Comparison of ENCODE assay signal across 18 cellular contexts in the genomic region with DNA sequence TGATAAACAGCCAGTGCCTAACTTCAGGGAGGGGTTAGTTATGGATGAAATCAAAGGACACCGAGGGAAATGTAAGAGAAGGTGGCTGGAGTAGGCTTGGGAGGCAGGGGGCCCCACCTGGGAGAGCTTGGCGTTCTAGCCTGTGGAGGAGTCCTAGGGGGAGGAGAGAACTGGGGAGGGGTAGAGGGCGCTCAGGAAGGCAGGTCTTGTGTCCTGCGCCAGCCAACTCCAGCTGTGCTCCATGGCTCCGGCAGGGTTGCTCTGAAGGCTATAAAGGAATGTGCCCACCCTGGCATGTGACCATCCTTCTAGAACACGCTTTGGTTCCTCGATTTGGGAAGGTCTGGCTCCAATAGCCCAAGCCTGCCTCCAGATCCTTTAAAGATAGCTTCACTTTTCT.
DNase-seq lines count a peak whose midpoint lies in the region; ATAC-seq, FAIRE-seq and TF ChIP-seq lines count a peak whose summit lies in the region.
"Had no signal": no experiment of that assay in that cellular context is flagged by ENCODE, and none has a peak within 500 bp of the region (broad histone marks: within the 10 kb centered on the region; RNA-seq: fewer than 3 reads in every experiment).

No MANE protein-coding gene starts in this region.

- H3K27me3 ChIP-seq in mesendoderm (ENCODE audit: insufficient read depth, low read length, poor library complexity) (no peaks in the 10 kb centered on the region), PC-3 (ENCODE audit: low read length) (peaks cover 58% of the 10 kb centered on the region)

- intact Hi-C loops in activated CD4-positive, alpha-beta T cell treated with anti-CD3 and anti-CD28 coated beads, Interleukin-2, amount 10 ng/mL, durations not matched to agents 24 days and 14 days (cut with micrococcal nuclease) = no loop called here
- intact Hi-C loops in left cardiac atrium (cut with DNase I) (no loop called here), PC-3 (cut with micrococcal nuclease) (no loop called here)

- no peaks in the 10 kb centered on the region for H3K9me2 ChIP-seq in PC-3 (replicated peaks; ENCODE audit: low read length)

- no peaks in the 10 kb centered on the region for H3F3A ChIP-seq in PC-3 (ENCODE audit: low read length, unreplicated experiment)

- POLR2A ChIA-PET in PC-3 (lab: Charles Lee; ENCODE audit: unreplicated experiment) = no interaction called here

- no peak for TF ChIP-seq CTCF in neural crest cell (conservative IDR thresholded peaks at IDR 0.05)
- TF ChIP-seq CTCF in PC-3 (conservative IDR thresholded peaks at IDR 0.05; ENCODE audit: low read depth, low read length) = no peak

- H3K9me3 Mint-ChIP-seq in activated CD4-positive, alpha-beta T cell treated with anti-CD3 and anti-CD28 coated beads, Interleukin-2, amount 10 ng/mL, durations not matched to agents 24 days and 14 days = no peaks in the 10 kb centered on the region
- H3K9me3 Mint-ChIP-seq in neural crest cell = peaks cover 4% of the 10 kb centered on the region
- peaks cover 3% of the 10 kb centered on the region for H3K9me3 Mint-ChIP-seq in activated CD8-positive, alpha-beta memory T cell treated with anti-CD3 and anti-CD28 coated beads, Interleukin-2, amount 10 ng/mL, durations not matched to agents 7 days and 5 days (ENCODE audit: low read depth)
- H3K9me3 Mint-ChIP-seq: CD4-positive, alpha-beta T cell had no signal

- FAIRE-seq in urothelium cell line (lab: Jason Lieb, UNC) = peak; percentile 20
- FAIRE-seq: A549, D721Med had no signal

- no peak overlapping the region for H2BK15ac ChIP-seq in mesendoderm (replicated peaks; ENCODE audit: low read depth)

- H3K4me1 ChIP-seq in mesendoderm (ENCODE audit: control insufficient read depth, low read depth, low read length) (peaks cover 4% of the 10 kb centered on the region), PC-3 (ENCODE audit: insufficient read depth, low read length) (peaks cover 9% of the 10 kb centered on the region; the same call in 1 of the 2 replicates)
- H3K4me1 ChIP-seq: A549, Caco-2 had no signal

- DNase-seq in activated CD4-positive, alpha-beta T cell treated with anti-CD3 and anti-CD28 coated beads, Interleukin-2, amount 10 ng/mL, durations not matched to agents 24 days and 14 days = peak; percentile 26
- no peak for DNase-seq in activated CD4-positive, alpha-beta T cell treated with anti-CD3 and anti-CD28 coated beads for 1 hour
- peak; percentile 1 for DNase-seq in mesendoderm
- DNase-seq in neural crest cell (ENCODE audit: low read depth, low spot score) = no peak
- no peak for DNase-seq in urothelium cell line (ENCODE audit: low spot score)
- DNase-seq in left cardiac atrium = no peak
- DNase-seq in activated CD8-positive, alpha-beta memory T cell treated with anti-CD3 and anti-CD28 coated beads, Interleukin-2, amount 10 ng/mL, durations not matched to agents 7 days and 5 days = no peak
- no peak for DNase-seq in PC-3
- DNase-seq: AML-193; Caco-2; CD4-positive, alpha-beta T cell; DMS79; GF-D8; HCEC 1CT had no signal

- H3K36me3 ChIP-seq in mesendoderm (ENCODE audit: control insufficient read depth, insufficient read depth, low read length) = no peaks in the 10 kb centered on the region
- no peaks in the 10 kb centered on the region for H3K36me3 ChIP-seq in PC-3 (ENCODE audit: low read depth, low read length)

- no peak overlapping the region for H2BK120ac ChIP-seq in mesendoderm (ENCODE audit: low read depth, low read length)

- H3K27me3 Mint-ChIP-seq in activated CD4-positive, alpha-beta T cell treated with anti-CD3 and anti-CD28 coated beads, Interleukin-2, amount 10 ng/mL, durations not matched to agents 24 days and 14 days = peaks cover 17% of the 10 kb centered on the region
- peaks cover 57% of the 10 kb centered on the region for H3K27me3 Mint-ChIP-seq in neural crest cell (ENCODE audit: low read depth)
- H3K27me3 Mint-ChIP-seq in activated CD8-positive, alpha-beta memory T cell treated with anti-CD3 and anti-CD28 coated beads, Interleukin-2, amount 10 ng/mL, durations not matched to agents 7 days and 5 days = peaks cover 24% of the 10 kb centered on the region

- no peak overlapping the region for H2AFZ ChIP-seq in PC-3 (ENCODE audit: low read length)

- CTCF ChIA-PET in activated CD8-positive, alpha-beta memory T cell treated with anti-CD3 and anti-CD28 coated beads, Interleukin-2, amount 10 ng/mL, durations not matched to agents 7 days and 5 days (lab: Charles Lee) = no interaction called here
- CTCF ChIA-PET in PC-3 (lab: Charles Lee) = no interaction called here

- no peak overlapping the region for H2BK5ac ChIP-seq in mesendoderm (ENCODE audit: low read length)

- H3K36me3 Mint-ChIP-seq in activated CD4-positive, alpha-beta T cell treated with anti-CD3 and anti-CD28 coated beads, Interleukin-2, amount 10 ng/mL, durations not matched to agents 24 days and 14 days (ENCODE audit: low read depth) = no peaks in the 10 kb centered on the region
- H3K36me3 Mint-ChIP-seq in neural crest cell (ENCODE audit: low read depth) = peaks cover 2% of the 10 kb centered on the region
- no peaks in the 10 kb centered on the region for H3K36me3 Mint-ChIP-seq in activated CD8-positive, alpha-beta memory T cell treated with anti-CD3 and anti-CD28 coated beads, Interleukin-2, amount 10 ng/mL, durations not matched to agents 7 days and 5 days

- no peak overlapping the region for H3K27ac Mint-ChIP-seq in activated CD4-positive, alpha-beta T cell treated with anti-CD3 and anti-CD28 coated beads, Interleukin-2, amount 10 ng/mL, durations not matched to agents 24 days and 14 days
- H3K27ac Mint-ChIP-seq in neural crest cell (ENCODE audit: unreplicated experiment) = no peak overlapping the region
- H3K27ac Mint-ChIP-seq in activated CD8-positive, alpha-beta memory T cell treated with anti-CD3 and anti-CD28 coated beads, Interleukin-2, amount 10 ng/mL, durations not matched to agents 7 days and 5 days = no peak overlapping the region
- H3K27ac Mint-ChIP-seq: CD4-positive, alpha-beta T cell had no signal

- H4K8ac ChIP-seq in mesendoderm (ENCODE audit: low read depth, low read length) = no peak overlapping the region

- H3K9me3 ChIP-seq in PC-3 (ENCODE audit: low read length) = no peaks in the 10 kb centered on the region
- H3K9me3 ChIP-seq: A549, Caco-2 had no signal

- H3K4me3 ChIP-seq in mesendoderm (ENCODE audit: low read length) (no peak overlapping the region), PC-3 (ENCODE audit: low read length) (no peak overlapping the region)
- H3K4me3 ChIP-seq: A549 had no signal

- H3K18ac ChIP-seq in mesendoderm (ENCODE audit: low read length) = no peak overlapping the region

- H3K79me1 ChIP-seq in mesendoderm (ENCODE audit: low read length) = no peaks in the 10 kb centered on the region

- no peak overlapping the region for H3K4me3 Mint-ChIP-seq in activated CD4-positive, alpha-beta T cell treated with anti-CD3 and anti-CD28 coated beads, Interleukin-2, amount 10 ng/mL, durations not matched to agents 24 days and 14 days
- peak overlapping the region; percentile 73 for H3K4me3 Mint-ChIP-seq in neural crest cell
- H3K4me3 Mint-ChIP-seq in activated CD8-positive, alpha-beta memory T cell treated with anti-CD3 and anti-CD28 coated beads, Interleukin-2, amount 10 ng/mL, durations not matched to agents 7 days and 5 days = no peak overlapping the region
- H3K4me3 Mint-ChIP-seq: CD4-positive, alpha-beta T cell had no signal

- H4K5ac ChIP-seq in mesendoderm (ENCODE audit: low read length) = no peak overlapping the region

- H3K79me2 ChIP-seq in mesendoderm (ENCODE audit: control insufficient read depth, insufficient read depth, low read length) (no peaks in the 10 kb centered on the region), PC-3 (ENCODE audit: low read length) (no peaks in the 10 kb centered on the region)

- no TSS peak for BruUV-seq in PC-3 (replicated peaks; lab: Mats Ljungman, UMichigan)

- ATAC-seq in left cardiac atrium (no peak), PC-3 (no peak)
- ATAC-seq in activated CD8-positive, alpha-beta memory T cell treated with anti-CD3 and anti-CD28 coated beads, Interleukin-2, amount 10 ng/mL, durations not matched to agents 7 days and 5 days = no peak
- ATAC-seq: A549 had no signal

- WGBS in mesendoderm (ENCODE audit: extremely low coverage, insufficient coverage, low lambda C conversion rate) = no CpG with 5 or more reads among the region's 7 CpGs

- peaks cover 6% of the 10 kb centered on the region for H3K4me1 Mint-ChIP-seq in activated CD4-positive, alpha-beta T cell treated with anti-CD3 and anti-CD28 coated beads, Interleukin-2, amount 10 ng/mL, durations not matched to agents 24 days and 14 days
- H3K4me1 Mint-ChIP-seq in neural crest cell = peaks cover 18% of the 10 kb centered on the region
- peaks cover 3% of the 10 kb centered on the region for H3K4me1 Mint-ChIP-seq in activated CD8-positive, alpha-beta memory T cell treated with anti-CD3 and anti-CD28 coated beads, Interleukin-2, amount 10 ng/mL, durations not matched to agents 7 days and 5 days

- no peak overlapping the region for H3K9ac ChIP-seq in mesendoderm (ENCODE audit: low read length)
- no peak overlapping the region for H3K9ac ChIP-seq in PC-3 (ENCODE audit: low read length)

- H3K4me2 ChIP-seq in mesendoderm (ENCODE audit: low read length) (no peak overlapping the region), PC-3 (ENCODE audit: low read length) (no peak overlapping the region)
- H3K4me2 ChIP-seq: A549 had no signal

- H3K4ac ChIP-seq in mesendoderm (ENCODE audit: low read depth, low read length) = no peak overlapping the region

- H3K56ac ChIP-seq in mesendoderm (ENCODE audit: low read length) = no peak overlapping the region

- H4K20me1 ChIP-seq in PC-3 (ENCODE audit: low read length) = no peaks in the 10 kb centered on the region

- H3K27ac ChIP-seq in mesendoderm (ENCODE audit: low read depth, low read length) (no peak overlapping the region), PC-3 (ENCODE audit: low read length) (no peak overlapping the region)
- H3K27ac ChIP-seq: 22Rv1, A549, C4-2B had no signal

- H2AK5ac ChIP-seq in mesendoderm (ENCODE audit: low read length) = no peak overlapping the region

- no peak overlapping the region for H3K23ac ChIP-seq in mesendoderm (ENCODE audit: low read length)

Comparison
In these comparisons a context has a peak if more than half of its experiments do, and no peak if none do; other contexts are left out.
1. DNase-seq: peak in activated CD4-positive, alpha-beta T cell treated with anti-CD3 and anti-CD28 coated beads, Interleukin-2, amount 10 ng/mL, durations not matched to agents 24 days and 14 days (single experiment) and mesendoderm (single experiment); none in activated CD4-positive, alpha-beta T cell treated with anti-CD3 and anti-CD28 coated beads for 1 hour (single experiment), neural crest cell (single experiment), urothelium cell line (single experiment), left cardiac atrium (single experiment), activated CD8-positive, alpha-beta memory T cell treated with anti-CD3 and anti-CD28 coated beads, Interleukin-2, amount 10 ng/mL, durations not matched to agents 7 days and 5 days (single experiment) and PC-3 (single experiment).